24 cellular contexts compared by ENCODE assay signal in genomic region chr20:59806578-59806975, GRCh38.
DNase-seq lines count a peak whose midpoint lies in the region; ATAC-seq and TF ChIP-seq lines count a peak whose summit lies in the region.
"Had no signal": no experiment of that assay in that cellular context is flagged by ENCODE, and none has a peak within 500 bp of the region (broad histone marks: within the 10 kb centered on the region; RNA-seq: fewer than 3 reads in every experiment).

No MANE protein-coding gene starts in this region.

- ATAC-seq in SK-N-SH treated with all-trans-retinoic acid at 6 μM for 48 hours = no peak
- ATAC-seq: HepG2 had no signal

- CTCF ChIA-PET in SK-N-SH (lab: Yijun Ruan, JAX) = interaction anchor here (1.2 to 1.6 kb wide), 3 partner anchors 14 to 236 kb away, joined by 3 to 6 read pairs (median 4); no protein-coding TSS in a partner anchor
- CTCF ChIA-PET in HEK293T (lab: Yijun Ruan, JAX) = interaction anchor here (0.8 kb wide), 1 partner anchor 43 kb away, joined by 3 read pairs; no protein-coding TSS in a partner anchor

- peaks cover 3% of the 10 kb centered on the region for H3K27me3 Mint-ChIP-seq in chondrocyte (ENCODE audit: low read depth)
- no peaks in the 10 kb centered on the region for H3K27me3 Mint-ChIP-seq in osteocyte (ENCODE audit: unreplicated experiment)
- H3K27me3 Mint-ChIP-seq in CD14-positive monocyte (ENCODE audit: low read depth in 3 of 3) = peaks cover 7 to 17% (median 9%) of the 10 kb centered on the region in 3 donors

- H2AFZ ChIP-seq in SK-N-SH (ENCODE audit: low read depth) = no peak overlapping the region

- H3K9ac ChIP-seq in SK-N-SH = no peak overlapping the region

- intact Hi-C loops in CD14-positive monocyte (cut with micrococcal nuclease) = no loop called here

- no peaks in the 10 kb centered on the region for H3K79me2 ChIP-seq in SK-N-SH (ENCODE audit: insufficient read depth)

- DNase-seq in SK-N-SH (peak; percentile 1), D341Med (ENCODE audit: low spot score) (peak; percentile 15), chondrocyte (ENCODE audit: low spot score) (peak; percentile 34), osteocyte (ENCODE audit: extremely low spot score, unreplicated experiment) (peak; percentile 62), HEK293T (ENCODE audit: extremely low spot score) (no peak), CD14-positive monocyte (ENCODE audit: low spot score) (no peak)
- DNase-seq: Calu3, DMS153, DND-41, Kasumi-1, NCI-H1092 treated with DMSO at 0.1 percent for 48 hours, NCI-H1436, NCI-H187, NCI-H2081 treated with DMSO at 0.1 percent for 48 hours, NCI-H2171, NCI-H226, NCI-H510A, NCI-H69, SJCRH30 had no signal

- no peaks in the 10 kb centered on the region for H3K36me3 Mint-ChIP-seq in chondrocyte (ENCODE audit: low read depth)
- H3K36me3 Mint-ChIP-seq in osteocyte (ENCODE audit: unreplicated experiment) = no peaks in the 10 kb centered on the region
- peaks cover 0 to 2% of the 10 kb centered on the region in 2 donors for H3K36me3 Mint-ChIP-seq in CD14-positive monocyte

- no peaks in the 10 kb centered on the region for H4K20me1 ChIP-seq in SK-N-SH (ENCODE audit: insufficient read depth)

- H3K27ac Mint-ChIP-seq in chondrocyte (ENCODE audit: unreplicated experiment) (no peak overlapping the region), osteocyte (ENCODE audit: unreplicated experiment) (no peak overlapping the region), CD14-positive monocyte (no peak overlapping the region)
- H3K27ac Mint-ChIP-seq: B cell had no signal

- no peak for TF ChIP-seq EP300 in SK-N-SH (IDR thresholded peaks at IDR 0.05; ENCODE audit: borderline replicate concordance in 1 of 2, low read depth in 1 of 2, low read length in 1 of 2)

- H3K9me3 ChIP-seq in SK-N-SH = no peaks in the 10 kb centered on the region
- H3K9me3 ChIP-seq: SJCRH30 had no signal

- H3K36me3 ChIP-seq in SK-N-SH (replicated peaks in 1 of 2; ENCODE audit: control insufficient read depth in 1 of 2, insufficient read depth in 2 of 2, low read length in 1 of 2) = no peaks in the 10 kb centered on the region
- H3K36me3 ChIP-seq: SJCRH30 had no signal

- WGBS in SK-N-SH (ENCODE audit: low lambda C conversion rate) = 72% methylated on average over 10 of the region's 10 CpGs

- POLR2A ChIA-PET in SK-N-SH (lab: Yijun Ruan, JAX) = no interaction called here
- POLR2A ChIA-PET in HEK293T (lab: Yijun Ruan, JAX) = no interaction called here

- TF ChIP-seq CTCF in SK-N-SH (IDR thresholded peaks at IDR 0.05) (no peak), chondrocyte (IDR thresholded peaks at IDR 0.05) (no peak), osteocyte (IDR thresholded peaks at IDR 0.05) (no peak), CD14-positive monocyte (IDR thresholded peaks at IDR 0.05) (no peak)

- H3K4me2 ChIP-seq in SK-N-SH = no peak overlapping the region

- H3K27me3 ChIP-seq in SK-N-SH (ENCODE audit: insufficient read depth) = no peaks in the 10 kb centered on the region

- H3K4me1 Mint-ChIP-seq in chondrocyte (ENCODE audit: low read depth) = peaks cover 3% of the 10 kb centered on the region
- no peaks in the 10 kb centered on the region for H3K4me1 Mint-ChIP-seq in osteocyte (ENCODE audit: unreplicated experiment)
- H3K4me1 Mint-ChIP-seq in CD14-positive monocyte = no peaks in the 10 kb centered on the region
- H3K4me1 Mint-ChIP-seq: B cell had no signal

- no peak for TF ChIP-seq RAD21 in SK-N-SH (IDR thresholded peaks at IDR 0.05; ENCODE audit: low read length)

- no peak overlapping the region for H3K4me3 ChIP-seq in SK-N-SH (ENCODE audit: low read depth in 2 of 2, low read length in 1 of 2)
- H3K4me3 ChIP-seq: SJCRH30 had no signal

- H3K4me3 Mint-ChIP-seq in chondrocyte (ENCODE audit: unreplicated experiment) (no peak overlapping the region), osteocyte (ENCODE audit: unreplicated experiment) (no peak overlapping the region), CD14-positive monocyte (no peak overlapping the region)
- H3K4me3 Mint-ChIP-seq: B cell had no signal

- no peaks in the 10 kb centered on the region; a peak in 1 of 4 replicates for H3K4me1 ChIP-seq in SK-N-SH (ENCODE audit: control insufficient read depth in 1 of 2, insufficient read depth in 2 of 2, low read depth in 1 of 2, low read length in 1 of 2)
- H3K4me1 ChIP-seq: SJCRH30 had no signal

- H3K9me2 ChIP-seq in SK-N-SH = no peaks in the 10 kb centered on the region

- H3K9me3 Mint-ChIP-seq in chondrocyte (ENCODE audit: low read depth) (peaks cover 2% of the 10 kb centered on the region), osteocyte (ENCODE audit: unreplicated experiment) (peaks cover 5% of the 10 kb centered on the region), CD14-positive monocyte (peaks cover 2 to 14% (median 6%) of the 10 kb centered on the region in 7 donors)

- H3F3A ChIP-seq in SK-N-SH (replicated peaks; ENCODE audit: insufficient read depth) = no peaks in the 10 kb centered on the region

- no peak overlapping the region for H3K27ac ChIP-seq in SK-N-SH (ENCODE audit: low read depth in 2 of 2, low read length in 1 of 2)
- H3K27ac ChIP-seq: 22Rv1, C4-2B, SJCRH30 had no signal

TF ChIP-seq in SK-N-SH, 30 proteins besides CTCF, POLR2A, EP300 and RAD21 (continues in another document):
- TF ChIP-seq FOXJ3 (CRISPR knock-in tag; IDR thresholded peaks at IDR 0.05) = no peak
- TF ChIP-seq SMC3 (IDR thresholded peaks at IDR 0.05; ENCODE audit: low read depth, low read length) = no peak
- no peak for TF ChIP-seq NFIC (IDR thresholded peaks at IDR 0.05; ENCODE audit: borderline replicate concordance)
- no peak for TF ChIP-seq IRF3 (IDR thresholded peaks at IDR 0.05; ENCODE audit: low read depth, low read length)
- TF ChIP-seq MEF2A (IDR thresholded peaks at IDR 0.05; ENCODE audit: borderline replicate concordance, low read depth) = no peak

TF ChIP-seq in SK-N-SH treated with all-trans-retinoic acid at 6 μM for 48 hours, 23 proteins besides CTCF, POLR2A, EP300 and RAD21:
- TF ChIP-seq POU6F1 (CRISPR knock-in tag; IDR thresholded peaks at IDR 0.05; ENCODE audit: borderline replicate concordance, low read depth) (no peak), ZC3H10 (CRISPR knock-in tag; IDR thresholded peaks at IDR 0.05) (no peak), TCF4 (CRISPR knock-in tag; IDR thresholded peaks at IDR 0.05; ENCODE audit: borderline replicate concordance) (no peak)

TF ChIP-seq in HEK293T, 16 proteins besides CTCF, POLR2A, EP300 and RAD21:
- TF ChIP-seq FOXK2 (IDR thresholded peaks at IDR 0.05) = no peak
- no peak for TF ChIP-seq FOXA1 (IDR thresholded peaks at IDR 0.05)
- TF ChIP-seq LEF1 (IDR thresholded peaks at IDR 0.05; ENCODE audit: borderline replicate concordance) = no peak
- TF ChIP-seq HDGF (IDR thresholded peaks at IDR 0.05; ENCODE audit: borderline replicate concordance) = no peak
- TF ChIP-seq CTBP1 (IDR thresholded peaks at IDR 0.05; ENCODE audit: borderline replicate concordance) = no peak
- no peak for TF ChIP-seq BHLHE40 (IDR thresholded peaks at IDR 0.05; ENCODE audit: borderline replicate concordance)
- no peak for TF ChIP-seq ARNT (IDR thresholded peaks at IDR 0.05)
- no peak for TF ChIP-seq FOXM1 (IDR thresholded peaks at IDR 0.05; ENCODE audit: borderline replicate concordance)
- no peak for TF ChIP-seq L3MBTL2 (conservative IDR thresholded peaks at IDR 0.05)
- no peak for TF ChIP-seq SUZ12 (IDR thresholded peaks at IDR 0.05)
- TF ChIP-seq SP1 (IDR thresholded peaks at IDR 0.05) = no peak
- TF ChIP-seq PKNOX1 (IDR thresholded peaks at IDR 0.05) = no peak
- no peak for TF ChIP-seq ZNF384 (IDR thresholded peaks at IDR 0.05)
- no peak for TF ChIP-seq TARDBP (IDR thresholded peaks at IDR 0.05)
- no peak for TF ChIP-seq NFRKB (IDR thresholded peaks at IDR 0.05)
- TF ChIP-seq ELF4 (IDR thresholded peaks at IDR 0.05) = no peak

Comparison
In these comparisons a context has a peak if more than half of its experiments do, and no peak if none do; other contexts are left out.
1. DNase-seq: peak in SK-N-SH (single experiment), D341Med (single experiment), chondrocyte (single experiment) and osteocyte (single experiment); none in HEK293T (single experiment) and CD14-positive monocyte (single experiment).